Comparison of ENCODE assay signal across 1 cellular context in genomic region chr2:150165988-150166965, GRCh38.
TF ChIP-seq lines count a peak whose summit lies in the region.

No MANE protein-coding gene starts in this region.

TF ChIP-seq in K562, 482 proteins besides CTCF, POLR2A, EP300 and RAD21 (continued from another document and continues in another):
- TF ChIP-seq, protein P1, sequence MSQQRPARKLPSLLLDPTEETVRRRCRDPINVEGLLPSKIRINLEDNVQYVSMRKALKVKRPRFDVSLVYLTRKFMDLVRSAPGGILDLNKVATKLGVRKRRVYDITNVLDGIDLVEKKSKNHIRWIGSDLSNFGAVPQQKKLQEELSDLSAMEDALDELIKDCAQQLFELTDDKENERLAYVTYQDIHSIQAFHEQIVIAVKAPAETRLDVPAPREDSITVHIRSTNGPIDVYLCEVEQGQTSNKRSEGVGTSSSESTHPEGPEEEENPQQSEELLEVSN (IDR thresholded peaks at IDR 0.05; ENCODE audit: borderline replicate concordance in 1 of 2, extremely low read depth in 1 of 2, insufficient read depth in 1 of 2, insufficient read length in 1 of 2, low read depth in 1 of 2, low read length in 1 of 2, poor library complexity in 1 of 2, severe bottlenecking in 1 of 2) = peak; percentile 26 to 51
- TF ChIP-seq, protein P2, sequence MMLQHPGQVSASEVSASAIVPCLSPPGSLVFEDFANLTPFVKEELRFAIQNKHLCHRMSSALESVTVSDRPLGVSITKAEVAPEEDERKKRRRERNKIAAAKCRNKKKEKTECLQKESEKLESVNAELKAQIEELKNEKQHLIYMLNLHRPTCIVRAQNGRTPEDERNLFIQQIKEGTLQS (IDR thresholded peaks at IDR 0.05) = peak; percentile 80
- TF ChIP-seq, protein P2 (CRISPR knock-in tag; conservative IDR thresholded peaks at IDR 0.05) = no peak
- no peak for TF ChIP-seq ETS2 (tag; IDR thresholded peaks at IDR 0.05; ENCODE audit: borderline replicate concordance, poor library complexity, severe bottlenecking)
- no peak for TF ChIP-seq NBN (IDR thresholded peaks at IDR 0.05; ENCODE audit: low read depth)
- TF ChIP-seq ZSCAN32 (CRISPR knock-in tag; IDR thresholded peaks at IDR 0.05) = peak; percentile 97
- peak; percentile 73; the same call in 1 of the 2 replicates for TF ChIP-seq ESRRA (IDR thresholded peaks at IDR 0.05; ENCODE audit: borderline replicate concordance, low read depth)
- peak; percentile 97 for TF ChIP-seq CEBPG (CRISPR knock-in tag; IDR thresholded peaks at IDR 0.05)
- TF ChIP-seq CEBPG (tag; conservative IDR thresholded peaks at IDR 0.05 in 1 of 2, IDR thresholded peaks at IDR 0.05 in 1 of 2) = peak; percentile 98
- 0 out of 2 replicates have a peak, but pooled peaks have one; percentile 19 for TF ChIP-seq ZFPM2 (CRISPR knock-in tag; IDR thresholded peaks at IDR 0.05)
- TF ChIP-seq, protein P3, sequence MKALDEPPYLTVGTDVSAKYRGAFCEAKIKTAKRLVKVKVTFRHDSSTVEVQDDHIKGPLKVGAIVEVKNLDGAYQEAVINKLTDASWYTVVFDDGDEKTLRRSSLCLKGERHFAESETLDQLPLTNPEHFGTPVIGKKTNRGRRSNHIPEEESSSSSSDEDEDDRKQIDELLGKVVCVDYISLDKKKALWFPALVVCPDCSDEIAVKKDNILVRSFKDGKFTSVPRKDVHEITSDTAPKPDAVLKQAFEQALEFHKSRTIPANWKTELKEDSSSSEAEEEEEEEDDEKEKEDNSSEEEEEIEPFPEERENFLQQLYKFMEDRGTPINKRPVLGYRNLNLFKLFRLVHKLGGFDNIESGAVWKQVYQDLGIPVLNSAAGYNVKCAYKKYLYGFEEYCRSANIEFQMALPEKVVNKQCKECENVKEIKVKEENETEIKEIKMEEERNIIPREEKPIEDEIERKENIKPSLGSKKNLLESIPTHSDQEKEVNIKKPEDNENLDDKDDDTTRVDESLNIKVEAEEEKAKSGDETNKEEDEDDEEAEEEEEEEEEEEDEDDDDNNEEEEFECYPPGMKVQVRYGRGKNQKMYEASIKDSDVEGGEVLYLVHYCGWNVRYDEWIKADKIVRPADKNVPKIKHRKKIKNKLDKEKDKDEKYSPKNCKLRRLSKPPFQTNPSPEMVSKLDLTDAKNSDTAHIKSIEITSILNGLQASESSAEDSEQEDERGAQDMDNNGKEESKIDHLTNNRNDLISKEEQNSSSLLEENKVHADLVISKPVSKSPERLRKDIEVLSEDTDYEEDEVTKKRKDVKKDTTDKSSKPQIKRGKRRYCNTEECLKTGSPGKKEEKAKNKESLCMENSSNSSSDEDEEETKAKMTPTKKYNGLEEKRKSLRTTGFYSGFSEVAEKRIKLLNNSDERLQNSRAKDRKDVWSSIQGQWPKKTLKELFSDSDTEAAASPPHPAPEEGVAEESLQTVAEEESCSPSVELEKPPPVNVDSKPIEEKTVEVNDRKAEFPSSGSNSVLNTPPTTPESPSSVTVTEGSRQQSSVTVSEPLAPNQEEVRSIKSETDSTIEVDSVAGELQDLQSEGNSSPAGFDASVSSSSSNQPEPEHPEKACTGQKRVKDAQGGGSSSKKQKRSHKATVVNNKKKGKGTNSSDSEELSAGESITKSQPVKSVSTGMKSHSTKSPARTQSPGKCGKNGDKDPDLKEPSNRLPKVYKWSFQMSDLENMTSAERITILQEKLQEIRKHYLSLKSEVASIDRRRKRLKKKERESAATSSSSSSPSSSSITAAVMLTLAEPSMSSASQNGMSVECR (CRISPR knock-in tag; IDR thresholded peaks at IDR 0.05) = no peak
- TF ChIP-seq POLR2H (tag; IDR thresholded peaks at IDR 0.05; ENCODE audit: low read depth) = peak; percentile 74
- TF ChIP-seq SETDB1 (IDR thresholded peaks at IDR 0.05; ENCODE audit: low read length) = no peak
- TF ChIP-seq SP2 (IDR thresholded peaks at IDR 0.05; ENCODE audit: extremely low read depth, low read depth, low read length, poor library complexity, severe bottlenecking) = no peak
- TF ChIP-seq ZNF12 (CRISPR knock-in tag; IDR thresholded peaks at IDR 0.05) = no peak
- TF ChIP-seq ZNF785 (CRISPR knock-in tag; IDR thresholded peaks at IDR 0.05) = no peak
- TF ChIP-seq, protein P4, sequence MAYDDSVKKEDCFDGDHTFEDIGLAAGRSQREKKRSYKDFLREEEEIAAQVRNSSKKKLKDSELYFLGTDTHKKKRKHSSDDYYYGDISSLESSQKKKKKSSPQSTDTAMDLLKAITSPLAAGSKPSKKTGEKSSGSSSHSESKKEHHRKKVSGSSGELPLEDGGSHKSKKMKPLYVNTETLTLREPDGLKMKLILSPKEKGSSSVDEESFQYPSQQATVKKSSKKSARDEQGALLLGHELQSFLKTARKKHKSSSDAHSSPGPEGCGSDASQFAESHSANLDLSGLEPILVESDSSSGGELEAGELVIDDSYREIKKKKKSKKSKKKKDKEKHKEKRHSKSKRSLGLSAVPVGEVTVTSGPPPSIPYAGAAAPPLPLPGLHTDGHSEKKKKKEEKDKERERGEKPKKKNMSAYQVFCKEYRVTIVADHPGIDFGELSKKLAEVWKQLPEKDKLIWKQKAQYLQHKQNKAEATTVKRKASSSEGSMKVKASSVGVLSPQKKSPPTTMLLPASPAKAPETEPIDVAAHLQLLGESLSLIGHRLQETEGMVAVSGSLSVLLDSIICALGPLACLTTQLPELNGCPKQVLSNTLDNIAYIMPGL (CRISPR knock-in tag; IDR thresholded peaks at IDR 0.05) = no peak
- TF ChIP-seq PHB2 (IDR thresholded peaks at IDR 0.05; ENCODE audit: low read depth) = no peak
- TF ChIP-seq, protein P5, sequence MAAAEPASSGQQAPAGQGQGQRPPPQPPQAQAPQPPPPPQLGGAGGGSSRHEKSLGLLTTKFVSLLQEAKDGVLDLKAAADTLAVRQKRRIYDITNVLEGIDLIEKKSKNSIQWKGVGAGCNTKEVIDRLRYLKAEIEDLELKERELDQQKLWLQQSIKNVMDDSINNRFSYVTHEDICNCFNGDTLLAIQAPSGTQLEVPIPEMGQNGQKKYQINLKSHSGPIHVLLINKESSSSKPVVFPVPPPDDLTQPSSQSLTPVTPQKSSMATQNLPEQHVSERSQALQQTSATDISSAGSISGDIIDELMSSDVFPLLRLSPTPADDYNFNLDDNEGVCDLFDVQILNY (CRISPR knock-in tag; IDR thresholded peaks at IDR 0.05) = no peak
- TF ChIP-seq, protein P6, sequence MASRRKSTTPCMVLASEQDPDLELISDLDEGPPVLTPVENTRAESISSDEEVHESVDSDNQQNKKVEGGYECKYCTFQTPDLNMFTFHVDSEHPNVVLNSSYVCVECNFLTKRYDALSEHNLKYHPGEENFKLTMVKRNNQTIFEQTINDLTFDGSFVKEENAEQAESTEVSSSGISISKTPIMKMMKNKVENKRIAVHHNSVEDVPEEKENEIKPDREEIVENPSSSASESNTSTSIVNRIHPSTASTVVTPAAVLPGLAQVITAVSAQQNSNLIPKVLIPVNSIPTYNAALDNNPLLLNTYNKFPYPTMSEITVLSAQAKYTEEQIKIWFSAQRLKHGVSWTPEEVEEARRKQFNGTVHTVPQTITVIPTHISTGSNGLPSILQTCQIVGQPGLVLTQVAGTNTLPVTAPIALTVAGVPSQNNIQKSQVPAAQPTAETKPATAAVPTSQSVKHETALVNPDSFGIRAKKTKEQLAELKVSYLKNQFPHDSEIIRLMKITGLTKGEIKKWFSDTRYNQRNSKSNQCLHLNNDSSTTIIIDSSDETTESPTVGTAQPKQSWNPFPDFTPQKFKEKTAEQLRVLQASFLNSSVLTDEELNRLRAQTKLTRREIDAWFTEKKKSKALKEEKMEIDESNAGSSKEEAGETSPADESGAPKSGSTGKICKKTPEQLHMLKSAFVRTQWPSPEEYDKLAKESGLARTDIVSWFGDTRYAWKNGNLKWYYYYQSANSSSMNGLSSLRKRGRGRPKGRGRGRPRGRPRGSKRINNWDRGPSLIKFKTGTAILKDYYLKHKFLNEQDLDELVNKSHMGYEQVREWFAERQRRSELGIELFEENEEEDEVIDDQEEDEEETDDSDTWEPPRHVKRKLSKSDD (conservative IDR thresholded peaks at IDR 0.05; ENCODE audit: low read length) = no peak
- TF ChIP-seq, protein P7, sequence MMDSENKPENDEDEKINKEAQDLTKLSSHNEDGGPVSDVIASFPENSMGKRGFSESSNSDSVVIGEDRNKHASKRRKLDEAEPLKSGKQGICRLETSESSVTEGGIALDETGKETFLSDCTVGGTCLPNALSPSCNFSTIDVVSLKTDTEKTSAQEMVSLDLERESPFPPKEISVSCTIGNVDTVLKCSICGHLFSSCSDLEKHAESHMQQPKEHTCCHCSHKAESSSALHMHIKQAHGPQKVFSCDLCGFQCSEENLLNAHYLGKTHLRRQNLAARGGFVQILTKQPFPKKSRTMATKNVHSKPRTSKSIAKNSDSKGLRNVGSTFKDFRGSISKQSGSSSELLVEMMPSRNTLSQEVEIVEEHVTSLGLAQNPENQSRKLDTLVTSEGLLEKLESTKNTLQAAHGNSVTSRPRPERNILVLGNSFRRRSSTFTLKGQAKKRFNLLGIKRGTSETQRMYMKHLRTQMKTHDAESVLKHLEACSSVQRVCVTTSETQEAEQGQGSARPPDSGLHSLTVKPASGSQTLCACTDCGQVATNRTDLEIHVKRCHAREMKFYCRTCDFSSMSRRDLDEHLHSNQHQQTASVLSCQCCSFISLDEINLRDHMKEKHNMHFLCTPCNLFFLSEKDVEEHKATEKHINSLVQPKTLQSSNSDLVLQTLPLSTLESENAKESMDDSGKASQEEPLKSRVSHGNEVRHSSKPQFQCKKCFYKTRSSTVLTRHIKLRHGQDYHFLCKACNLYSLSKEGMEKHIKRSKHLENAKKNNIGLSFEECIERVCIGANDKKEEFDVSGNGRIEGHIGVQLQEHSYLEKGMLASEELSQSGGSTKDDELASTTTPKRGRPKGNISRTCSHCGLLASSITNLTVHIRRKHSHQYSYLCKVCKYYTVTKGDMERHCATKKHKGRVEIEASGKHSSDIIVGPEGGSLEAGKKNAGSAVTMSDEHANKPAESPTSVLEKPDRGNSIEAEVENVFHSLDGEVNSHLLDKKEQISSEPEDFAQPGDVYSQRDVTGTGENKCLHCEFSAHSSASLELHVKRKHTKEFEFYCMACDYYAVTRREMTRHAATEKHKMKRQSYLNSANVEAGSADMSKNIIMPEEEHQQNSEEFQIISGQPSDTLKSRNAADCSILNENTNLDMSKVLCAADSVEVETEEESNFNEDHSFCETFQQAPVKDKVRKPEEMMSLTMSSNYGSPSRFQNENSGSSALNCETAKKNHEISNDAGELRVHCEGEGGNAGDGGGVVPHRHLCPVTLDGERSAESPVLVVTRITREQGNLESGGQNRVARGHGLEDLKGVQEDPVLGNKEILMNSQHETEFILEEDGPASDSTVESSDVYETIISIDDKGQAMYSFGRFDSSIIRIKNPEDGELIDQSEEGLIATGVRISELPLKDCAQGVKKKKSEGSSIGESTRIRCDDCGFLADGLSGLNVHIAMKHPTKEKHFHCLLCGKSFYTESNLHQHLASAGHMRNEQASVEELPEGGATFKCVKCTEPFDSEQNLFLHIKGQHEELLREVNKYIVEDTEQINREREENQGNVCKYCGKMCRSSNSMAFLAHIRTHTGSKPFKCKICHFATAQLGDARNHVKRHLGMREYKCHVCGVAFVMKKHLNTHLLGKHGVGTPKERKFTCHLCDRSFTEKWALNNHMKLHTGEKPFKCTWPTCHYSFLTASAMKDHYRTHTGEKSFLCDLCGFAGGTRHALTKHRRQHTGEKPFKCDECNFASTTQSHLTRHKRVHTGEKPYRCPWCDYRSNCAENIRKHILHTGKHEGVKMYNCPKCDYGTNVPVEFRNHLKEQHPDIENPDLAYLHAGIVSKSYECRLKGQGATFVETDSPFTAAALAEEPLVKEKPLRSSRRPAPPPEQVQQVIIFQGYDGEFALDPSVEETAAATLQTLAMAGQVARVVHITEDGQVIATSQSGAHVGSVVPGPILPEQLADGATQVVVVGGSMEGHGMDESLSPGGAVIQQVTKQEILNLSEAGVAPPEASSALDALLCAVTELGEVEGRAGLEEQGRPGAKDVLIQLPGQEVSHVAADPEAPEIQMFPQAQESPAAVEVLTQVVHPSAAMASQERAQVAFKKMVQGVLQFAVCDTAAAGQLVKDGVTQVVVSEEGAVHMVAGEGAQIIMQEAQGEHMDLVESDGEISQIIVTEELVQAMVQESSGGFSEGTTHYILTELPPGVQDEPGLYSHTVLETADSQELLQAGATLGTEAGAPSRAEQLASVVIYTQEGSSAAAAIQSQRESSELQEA (IDR thresholded peaks at IDR 0.05; ENCODE audit: low read depth) = no peak
- TF ChIP-seq STAT6 (CRISPR knock-in tag; IDR thresholded peaks at IDR 0.05) = no peak
- peak; percentile 57; the same call in 1 of the 2 replicates for TF ChIP-seq ZNF76 (CRISPR knock-in tag; IDR thresholded peaks at IDR 0.05; ENCODE audit: borderline replicate concordance)
- TF ChIP-seq, protein P8, sequence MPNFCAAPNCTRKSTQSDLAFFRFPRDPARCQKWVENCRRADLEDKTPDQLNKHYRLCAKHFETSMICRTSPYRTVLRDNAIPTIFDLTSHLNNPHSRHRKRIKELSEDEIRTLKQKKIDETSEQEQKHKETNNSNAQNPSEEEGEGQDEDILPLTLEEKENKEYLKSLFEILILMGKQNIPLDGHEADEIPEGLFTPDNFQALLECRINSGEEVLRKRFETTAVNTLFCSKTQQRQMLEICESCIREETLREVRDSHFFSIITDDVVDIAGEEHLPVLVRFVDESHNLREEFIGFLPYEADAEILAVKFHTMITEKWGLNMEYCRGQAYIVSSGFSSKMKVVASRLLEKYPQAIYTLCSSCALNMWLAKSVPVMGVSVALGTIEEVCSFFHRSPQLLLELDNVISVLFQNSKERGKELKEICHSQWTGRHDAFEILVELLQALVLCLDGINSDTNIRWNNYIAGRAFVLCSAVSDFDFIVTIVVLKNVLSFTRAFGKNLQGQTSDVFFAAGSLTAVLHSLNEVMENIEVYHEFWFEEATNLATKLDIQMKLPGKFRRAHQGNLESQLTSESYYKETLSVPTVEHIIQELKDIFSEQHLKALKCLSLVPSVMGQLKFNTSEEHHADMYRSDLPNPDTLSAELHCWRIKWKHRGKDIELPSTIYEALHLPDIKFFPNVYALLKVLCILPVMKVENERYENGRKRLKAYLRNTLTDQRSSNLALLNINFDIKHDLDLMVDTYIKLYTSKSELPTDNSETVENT (CRISPR knock-in tag; IDR thresholded peaks at IDR 0.05) = no peak
